2 cellular contexts compared by ENCODE assay signal in the genomic region with DNA sequence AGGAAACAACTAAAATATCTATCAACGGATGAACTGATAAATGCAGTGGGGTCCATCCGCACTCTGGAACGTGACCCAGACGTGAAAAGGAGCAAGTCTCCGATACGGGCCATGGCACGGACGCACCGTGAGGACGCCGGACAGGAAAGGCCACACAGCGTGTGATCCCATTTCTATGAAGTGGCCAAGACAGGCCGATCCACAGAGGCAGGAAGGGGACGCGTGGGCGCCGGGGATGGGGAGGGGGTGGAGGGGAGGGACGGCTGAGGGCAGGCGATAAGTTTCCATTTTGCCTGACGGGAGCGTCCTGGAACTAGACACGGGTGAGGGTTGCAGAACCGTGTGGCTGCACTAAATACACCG.
TF ChIP-seq lines count a peak whose summit lies in the region.

No MANE protein-coding gene starts in this region.

TF ChIP-seq in liver, 16 proteins besides CTCF, POLR2A, EP300 and RAD21:
- peak; percentile 75 for TF ChIP-seq NR2F2 (IDR thresholded peaks at IDR 0.05)
- TF ChIP-seq ATF3 (IDR thresholded peaks at IDR 0.05) = no peak
- TF ChIP-seq RXRA (IDR thresholded peaks at IDR 0.05) = peak in 1 of 2 donors; percentile 31
TF ChIP-seq in liver: peak in this region for 2.

TF ChIP-seq in HepG2, 621 proteins besides CTCF, POLR2A, EP300 and RAD21:
- TF ChIP-seq NKX3-1 (CRISPR knock-in tag; IDR thresholded peaks at IDR 0.05) (no peak), HHEX (CRISPR knock-in tag; IDR thresholded peaks at IDR 0.05) (no peak), ZBTB20 (CRISPR knock-in tag; IDR thresholded peaks at IDR 0.05; ENCODE audit: borderline replicate concordance, low read depth) (no peak), HOXA7 (CRISPR knock-in tag; IDR thresholded peaks at IDR 0.05) (no peak), ZNF607 (CRISPR knock-in tag; IDR thresholded peaks at IDR 0.05; ENCODE audit: borderline replicate concordance) (no peak), PRPF4 (IDR thresholded peaks at IDR 0.05; ENCODE audit: low read depth, low read length, poor library complexity, severe bottlenecking) (no peak), ZNF572 (CRISPR knock-in tag; IDR thresholded peaks at IDR 0.05) (no peak), ZNF569 (CRISPR knock-in tag; IDR thresholded peaks at IDR 0.05; ENCODE audit: borderline replicate concordance) (no peak), MAX (IDR thresholded peaks at IDR 0.05) (no peak), NFIB (CRISPR knock-in tag; IDR thresholded peaks at IDR 0.05; ENCODE audit: borderline replicate concordance) (no peak), PAF1 (CRISPR knock-in tag; IDR thresholded peaks at IDR 0.05) (no peak), ZBTB21 (CRISPR knock-in tag; IDR thresholded peaks at IDR 0.05) (no peak), POLR2AphosphoS5 (IDR thresholded peaks at IDR 0.05; ENCODE audit: low read depth, low read length) (no peak), JUNB (CRISPR knock-in tag; IDR thresholded peaks at IDR 0.05; ENCODE audit: borderline replicate concordance) (no peak)
- TF ChIP-seq, protein P1, sequence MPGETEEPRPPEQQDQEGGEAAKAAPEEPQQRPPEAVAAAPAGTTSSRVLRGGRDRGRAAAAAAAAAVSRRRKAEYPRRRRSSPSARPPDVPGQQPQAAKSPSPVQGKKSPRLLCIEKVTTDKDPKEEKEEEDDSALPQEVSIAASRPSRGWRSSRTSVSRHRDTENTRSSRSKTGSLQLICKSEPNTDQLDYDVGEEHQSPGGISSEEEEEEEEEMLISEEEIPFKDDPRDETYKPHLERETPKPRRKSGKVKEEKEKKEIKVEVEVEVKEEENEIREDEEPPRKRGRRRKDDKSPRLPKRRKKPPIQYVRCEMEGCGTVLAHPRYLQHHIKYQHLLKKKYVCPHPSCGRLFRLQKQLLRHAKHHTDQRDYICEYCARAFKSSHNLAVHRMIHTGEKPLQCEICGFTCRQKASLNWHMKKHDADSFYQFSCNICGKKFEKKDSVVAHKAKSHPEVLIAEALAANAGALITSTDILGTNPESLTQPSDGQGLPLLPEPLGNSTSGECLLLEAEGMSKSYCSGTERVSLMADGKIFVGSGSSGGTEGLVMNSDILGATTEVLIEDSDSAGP (CRISPR knock-in tag; IDR thresholded peaks at IDR 0.05; ENCODE audit: borderline replicate concordance) = no peak
- TF ChIP-seq, protein P2, sequence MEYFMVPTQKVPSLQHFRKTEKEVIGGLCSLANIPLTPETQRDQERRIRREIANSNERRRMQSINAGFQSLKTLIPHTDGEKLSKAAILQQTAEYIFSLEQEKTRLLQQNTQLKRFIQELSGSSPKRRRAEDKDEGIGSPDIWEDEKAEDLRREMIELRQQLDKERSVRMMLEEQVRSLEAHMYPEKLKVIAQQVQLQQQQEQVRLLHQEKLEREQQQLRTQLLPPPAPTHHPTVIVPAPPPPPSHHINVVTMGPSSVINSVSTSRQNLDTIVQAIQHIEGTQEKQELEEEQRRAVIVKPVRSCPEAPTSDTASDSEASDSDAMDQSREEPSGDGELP (IDR thresholded peaks at IDR 0.05; ENCODE audit: borderline replicate concordance, low read depth) = no peak
